In genomic region chr19:47221080-47221841, GRCh38 we compare ENCODE assay signal across 1 cellular context.
TF ChIP-seq lines count a peak whose summit lies in the region.

No MANE protein-coding gene starts in this region.

TF ChIP-seq in K562, 482 proteins besides CTCF, POLR2A, EP300 and RAD21:
- TF ChIP-seq RBM22 (IDR thresholded peaks at IDR 0.05; ENCODE audit: low read depth, low read length, poor library complexity, severe bottlenecking) (peak; percentile 69), CCAR2 (IDR thresholded peaks at IDR 0.05; ENCODE audit: low read depth, low read length) (no peak), POLR2G (IDR thresholded peaks at IDR 0.05; ENCODE audit: low read depth, low read length) (peak; percentile 76), RBFOX2 (IDR thresholded peaks at IDR 0.05; ENCODE audit: low read depth, low read length) (peak; percentile 76), ZNF740 (CRISPR knock-in tag; IDR thresholded peaks at IDR 0.05) (peak; percentile 30; the same call in 1 of the 2 replicates), ZNF740 (tag; IDR thresholded peaks at IDR 0.05) (no peak), CCNT2 (IDR thresholded peaks at IDR 0.05; ENCODE audit: borderline replicate concordance, extremely low read depth, insufficient read length, low read depth, low read length) (peak; percentile 17), ZNF197 (CRISPR knock-in tag; IDR thresholded peaks at IDR 0.05; ENCODE audit: low read depth) (no peak)
TF ChIP-seq in K562: peak in this region for 5.
